In the genomic region with DNA sequence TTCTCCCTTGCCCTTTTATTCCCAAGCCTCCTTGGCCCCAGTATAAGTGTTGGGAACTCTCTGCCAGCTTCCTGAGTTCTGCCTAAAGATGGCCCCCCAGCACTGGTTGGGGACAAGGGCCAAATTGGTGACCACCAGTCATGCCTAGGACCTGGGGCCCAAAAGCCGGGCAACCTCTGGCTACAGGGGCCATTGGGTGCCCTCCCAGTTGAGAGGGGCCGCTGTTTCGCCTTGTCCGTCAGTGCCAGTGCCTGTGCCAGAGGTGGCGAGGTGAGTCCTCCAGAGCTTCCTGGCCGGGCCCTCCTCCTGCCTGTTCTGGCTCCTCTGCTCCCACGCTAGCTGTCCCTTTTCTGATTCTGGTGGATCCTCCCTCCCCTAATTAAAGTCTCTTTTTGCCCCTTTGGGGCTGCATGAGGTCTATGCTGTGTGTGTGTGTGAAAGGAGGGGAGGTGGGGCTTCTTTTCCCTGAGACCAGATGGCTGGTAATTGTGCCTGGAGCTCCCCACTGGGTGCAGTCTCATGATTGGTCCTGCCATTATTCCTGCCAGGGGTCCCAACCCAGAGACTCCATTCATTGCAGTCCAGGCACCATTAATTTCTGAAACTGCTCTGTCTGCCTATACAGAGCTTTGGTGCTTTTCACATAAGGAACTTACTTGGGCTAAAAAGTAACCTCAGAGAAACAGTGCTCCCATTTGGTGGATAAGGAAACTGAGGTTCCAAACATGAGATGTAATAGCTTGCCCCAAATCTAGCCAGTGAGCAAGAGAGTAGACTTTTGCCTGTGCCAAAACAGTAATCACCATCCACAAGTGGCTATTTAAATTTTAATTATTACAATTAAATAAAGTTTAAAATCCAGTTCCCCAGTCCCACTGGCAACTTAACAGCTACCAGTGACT, we compare ENCODE assay signal across 11 cellular contexts. TPM values are rescaled to one million over a fixed set of nuclear protein-coding genes. Genes with fewer than 3 reads are reported as not detected.
DNase-seq lines count a peak whose midpoint lies in the region; ATAC-seq and TF ChIP-seq lines count a peak whose summit lies in the region.
"Had no signal": no experiment of that assay in that cellular context is flagged by ENCODE, and none has a peak within 500 bp of the region (broad histone marks: within the 10 kb centered on the region; RNA-seq: fewer than 3 reads in every experiment).

No MANE protein-coding gene starts in this region.

- no peaks in the 10 kb centered on the region for H3K27me3 Mint-ChIP-seq in naive thymus-derived CD4-positive, alpha-beta T cell

- POLR2A ChIA-PET in PC-9 (lab: Charles Lee; ENCODE audit: unreplicated experiment) = no interaction called here
- POLR2A ChIA-PET in naive thymus-derived CD4-positive, alpha-beta T cell (lab: Charles Lee) = interaction anchor here (0.6 to 5.9 kb wide), 11 partner anchors 7 to 158 kb away, joined by 3 to 61 read pairs (median 3); a partner anchor contains a TSS

- no peak overlapping the region for H2AFZ ChIP-seq in PC-9

- H3K9me2 ChIP-seq in PC-9 (ENCODE audit: insufficient read depth) = no peaks in the 10 kb centered on the region

- intact Hi-C loops in PC-9 (cut with micrococcal nuclease; ENCODE audit: unreplicated experiment) = loop anchor here (10.0 kb wide), 1 partner anchor 302 kb away; no protein-coding TSS in a partner anchor
- intact Hi-C loops in naive thymus-derived CD4-positive, alpha-beta T cell (cut with micrococcal nuclease) = loop anchor here (5.0 kb wide), 2 partner anchors 35 to 85 kb away; a partner anchor contains a TSS
- intact Hi-C loops in vagina (cut with DNase I) = loop anchor here (10.0 kb wide), 1 partner anchor 128 kb away; a partner anchor contains a TSS

- H3K4me1 ChIP-seq in PC-9 (replicated peaks; ENCODE audit: insufficient read depth) (peaks cover 19% of the 10 kb centered on the region), vagina (peaks cover 19% of the 10 kb centered on the region)
- H3K4me1 ChIP-seq in naive thymus-derived CD4-positive, alpha-beta T cell (ENCODE audit: control insufficient read depth in 2 of 2, insufficient read depth in 2 of 2, low read length in 2 of 2) = peaks cover 21 to 28% of the 10 kb centered on the region in 2 donors

- H3K9me3 ChIP-seq in PC-9 (ENCODE audit: insufficient read depth, low read depth) (no peaks in the 10 kb centered on the region), vagina (no peaks in the 10 kb centered on the region)
- no peaks in the 10 kb centered on the region for H3K9me3 ChIP-seq in naive thymus-derived CD4-positive, alpha-beta T cell (ENCODE audit: control insufficient read depth in 2 of 3, low read length in 3 of 3)
- H3K9me3 ChIP-seq: testis had no signal

- no peak for ATAC-seq in naive thymus-derived CD4-positive, alpha-beta T cell
- ATAC-seq: left colon had no signal

- TF ChIP-seq CTCF in PC-9 (conservative IDR thresholded peaks at IDR 0.05) (no peak), vagina (IDR thresholded peaks at IDR 0.05) (no peak)

- BruUV-seq in PC-9 (replicated peaks; lab: Mats Ljungman, UMichigan) = TSS peak; percentile 18

- no peak overlapping the region for H3K27ac ChIP-seq in PC-9
- H3K27ac ChIP-seq in naive thymus-derived CD4-positive, alpha-beta T cell (ENCODE audit: low read depth, low read length) = no peak overlapping the region
- no peak overlapping the region for H3K27ac ChIP-seq in caudate nucleus (ENCODE audit: low read depth, low read length)
- no peak overlapping the region for H3K27ac ChIP-seq in vagina
- H3K27ac ChIP-seq: testis had no signal

- in situ Hi-C loops in G401 (cut with HindIII; ENCODE audit: low sequenced_read_pairs) = no loop called here

- H3K79me2 ChIP-seq in PC-9 (ENCODE audit: low read depth) = no peaks in the 10 kb centered on the region

- no peak overlapping the region for H3K4me3 Mint-ChIP-seq in naive thymus-derived CD4-positive, alpha-beta T cell

- 0 out of 2 replicates have a peak, but pooled peaks cover 7% of the 10 kb centered on the region for H4K20me1 ChIP-seq in PC-9 (ENCODE audit: insufficient read depth)

- peak; percentile 86 for DNase-seq in DMS 273 (lab: John Stamatoyannopoulos, UW; ENCODE audit: unreplicated experiment)
- DNase-seq in PC-9 = no peak
- no peak for DNase-seq in naive thymus-derived CD4-positive, alpha-beta T cell
- no peak for DNase-seq in caudate nucleus (lab: John Stamatoyannopoulos, UW)
- no peak for DNase-seq in vagina (ENCODE audit: extremely low spot score in 2 of 2)
- DNase-seq in G401 (ENCODE audit: low spot score) = no peak
- DNase-seq: anterior cingulate cortex, left colon, NCI-H748 treated with DMSO at 0.1 percent for 48 hours, SIG-M5, testis had no signal

- H3K9me3 Mint-ChIP-seq in naive thymus-derived CD4-positive, alpha-beta T cell = no peaks in the 10 kb centered on the region

- H3K27me3 ChIP-seq in PC-9 (ENCODE audit: insufficient read depth, low read depth) (no peaks in the 10 kb centered on the region), vagina (no peaks in the 10 kb centered on the region)
- H3K27me3 ChIP-seq in naive thymus-derived CD4-positive, alpha-beta T cell (ENCODE audit: control insufficient read depth in 2 of 2, insufficient read depth in 2 of 2, low read length in 2 of 2) = no peaks in the 10 kb centered on the region
- H3K27me3 ChIP-seq: testis had no signal

- no peak for TF ChIP-seq POLR2A in vagina (IDR thresholded peaks at IDR 0.05)

- H3K36me3 ChIP-seq in PC-9 (ENCODE audit: low read depth) (peaks cover 22% of the 10 kb centered on the region), vagina (peaks cover 0 to 46% of the 10 kb centered on the region in 2 donors)
- peaks cover 24 to 51% (median 33%) of the 10 kb centered on the region in 3 experiments for H3K36me3 ChIP-seq in naive thymus-derived CD4-positive, alpha-beta T cell (ENCODE audit: control insufficient read depth in 2 of 3, insufficient read depth in 3 of 3, low read length in 3 of 3)

- no peak overlapping the region for H3K4me2 ChIP-seq in PC-9

- H3K27ac Mint-ChIP-seq in naive thymus-derived CD4-positive, alpha-beta T cell = peak overlapping the region in 6 of 9 donors; percentile 49 to 98 (median 80)

- H3K4me1 Mint-ChIP-seq in naive thymus-derived CD4-positive, alpha-beta T cell = peaks cover 37 to 50% (median 48%) of the 10 kb centered on the region in 7 donors

- peaks cover 7 to 35% (median 15%) of the 10 kb centered on the region in 5 donors for H3K36me3 Mint-ChIP-seq in naive thymus-derived CD4-positive, alpha-beta T cell

- CTCF ChIA-PET in PC-9 (lab: Charles Lee) = no interaction called here
- CTCF ChIA-PET in naive thymus-derived CD4-positive, alpha-beta T cell (lab: Charles Lee) = no interaction called here

- peaks cover 40% of the 10 kb centered on the region for H3F3A ChIP-seq in PC-9 (ENCODE audit: insufficient read depth, low read depth)

- no peak overlapping the region for H3K4me3 ChIP-seq in PC-9
- H3K4me3 ChIP-seq in naive thymus-derived CD4-positive, alpha-beta T cell (ENCODE audit: low read length) = no peak overlapping the region
- H3K4me3 ChIP-seq in vagina = no peak overlapping the region
- H3K4me3 ChIP-seq: testis had no signal

RNA-seq across cellular contexts. Expression of a gene that starts 3.1 kb away (rescaled TPM):
- total RNA-seq in PC-9 (2021) = 21.7 and 35.8 TPM in 2 replicates
- 100 to 1,000 TPM in 1 of 5 experiments, 10 to 100 TPM in 4; 54.9 to 106 (median 68.0) TPM for total RNA-seq in naive thymus-derived CD4-positive, alpha-beta T cell
- 1 to 10 TPM; 2.5 to 3.3 TPM for polyA plus RNA-seq in naive thymus-derived CD4-positive, alpha-beta T cell
- total RNA-seq in vagina = 73.4 TPM
- 4.6 and 5.4 TPM in 2 replicates for total RNA-seq in G401 (2014; rRNA removed; shearing (Covaris generic))

RNA-seq across cellular contexts. Expression of a gene that starts 14.1 kb away (rescaled TPM):
- total RNA-seq in PC-9 (2021) (114 and 127 TPM in 2 replicates), vagina (124 TPM)
- 100 to 1,000 TPM; 128 to 273 (median 129) TPM for total RNA-seq in naive thymus-derived CD4-positive, alpha-beta T cell
- 100 to 1,000 TPM; 205 to 212 TPM for polyA plus RNA-seq in naive thymus-derived CD4-positive, alpha-beta T cell
- total RNA-seq in G401 (2014; rRNA removed; shearing (Covaris generic)) = 231 and 292 TPM in 2 replicates

RNA-seq across cellular contexts. Expression of a gene that starts 14.7 kb away (rescaled TPM):
- total RNA-seq in PC-9 (2021) (72.4 and 99.1 TPM in 2 replicates), vagina (58.9 TPM)
- total RNA-seq in naive thymus-derived CD4-positive, alpha-beta T cell = 10 to 100 TPM; 31.6 to 67.4 (median 36.8) TPM
- polyA plus RNA-seq in naive thymus-derived CD4-positive, alpha-beta T cell = 10 to 100 TPM; 44.3 to 69.5 TPM
- total RNA-seq in G401 (2014; rRNA removed; shearing (Covaris generic)) = 70.0 and 72.1 TPM in 2 replicates

RNA-seq across cellular contexts. Expression of a gene that starts 36.9 kb away (rescaled TPM):
- total RNA-seq in PC-9 (2021) (53.2 and 57.7 TPM in 2 replicates), vagina (50.6 TPM)
- 10 to 100 TPM; 17.7 to 61.2 (median 58.0) TPM for total RNA-seq in naive thymus-derived CD4-positive, alpha-beta T cell
- 10 to 100 TPM; 67.3 to 72.6 TPM for polyA plus RNA-seq in naive thymus-derived CD4-positive, alpha-beta T cell
- 82.7 and 98.7 TPM in 2 replicates for total RNA-seq in G401 (2014; rRNA removed; shearing (Covaris generic))

RNA-seq across cellular contexts. Expression of a gene that starts 37.2 kb away (rescaled TPM):
- 2.0 and 3.1 TPM in 2 replicates for total RNA-seq in PC-9 (2021)
- 10 to 100 TPM in 2 of 5 experiments, 1 to 10 TPM in 3; 2.1 to 36.3 (median 2.5) TPM for total RNA-seq in naive thymus-derived CD4-positive, alpha-beta T cell
- 1 to 10 TPM in 1 of 2 donors, under 1 TPM in 1; 0.85 to 2.1 TPM for polyA plus RNA-seq in naive thymus-derived CD4-positive, alpha-beta T cell
- 42.5 TPM for total RNA-seq in vagina
- total RNA-seq in G401 (2014; rRNA removed; shearing (Covaris generic)) = not detected in 2 replicates
